Comparison of ENCODE assay signal across 8 cellular contexts in genomic region chr16:29871822-29872546, GRCh38. TPM values are rescaled to one million over a fixed set of nuclear protein-coding genes. Genes with fewer than 3 reads are reported as not detected.
"Had no signal": no experiment of that assay in that cellular context is flagged by ENCODE, and none has a peak within 500 bp of the region (broad histone marks: within the 10 kb centered on the region; RNA-seq: fewer than 3 reads in every experiment).

No MANE protein-coding gene starts in this region.

- H3K4me3 ChIP-seq: GM23248, HAP-1 had no signal

- H3K27ac ChIP-seq: GM23248 had no signal

- H3K9ac ChIP-seq: GM23248 had no signal

- H3K4me1 ChIP-seq: HAP-1 had no signal

- H3K9me3 ChIP-seq: HAP-1 had no signal

- ATAC-seq: HCT116 had no signal

- H3K36me3 ChIP-seq: HAP-1 had no signal

- FAIRE-seq: HTR-8/SVneo had no signal

- H2AFZ ChIP-seq: GM23248 had no signal

- DNase-seq: GM23248, GOT3, H7, KG1 had no signal

RNA-seq across cellular contexts. Expression of gene SEZ6L2, which starts 27.4 kb away (rescaled TPM):
- polyA plus RNA-seq: IgD-negative memory B cell had no signal

RNA-seq across cellular contexts. Expression of gene ASPHD1, which starts 28.3 kb away (rescaled TPM):
- polyA plus RNA-seq: IgD-negative memory B cell had no signal
